Comparison of ENCODE assay signal across 26 cellular contexts in the genomic region with DNA sequence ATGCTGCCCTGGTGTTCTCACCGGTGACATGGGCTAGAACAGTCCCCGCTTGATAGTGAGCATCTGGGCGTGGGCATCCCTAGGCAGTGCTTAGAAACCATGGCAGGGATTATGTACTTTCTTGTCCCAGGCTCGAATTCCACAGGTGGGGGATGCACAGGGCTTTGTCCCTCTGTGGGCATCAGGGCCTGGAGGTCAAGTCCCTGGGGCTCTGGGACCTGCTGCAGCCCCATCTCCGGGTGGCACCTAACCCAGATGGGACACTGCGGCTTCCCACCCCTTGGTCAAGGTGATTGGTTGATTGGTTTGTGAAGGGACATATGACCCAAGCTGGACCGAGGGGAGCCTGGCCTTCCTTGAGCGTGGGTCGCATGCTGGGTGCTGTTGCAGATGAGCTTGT.
DNase-seq lines count a peak whose midpoint lies in the region; ATAC-seq and TF ChIP-seq lines count a peak whose summit lies in the region.
"Had no signal": no experiment of that assay in that cellular context is flagged by ENCODE, and none has a peak within 500 bp of the region (broad histone marks: within the 10 kb centered on the region; RNA-seq: fewer than 3 reads in every experiment).

No MANE protein-coding gene starts in this region.

- no peak overlapping the region for H2BK12ac ChIP-seq in neuronal stem cell (ENCODE audit: low read length)

- no peaks in the 10 kb centered on the region for H3K79me1 ChIP-seq in neuronal stem cell (ENCODE audit: low read depth, low read length)

- H2AFZ ChIP-seq in neuronal stem cell (ENCODE audit: low read length) = no peak overlapping the region

- H3K4me1 ChIP-seq in CD8-positive, alpha-beta T cell (ENCODE audit: insufficient read depth, low read length) = peaks cover 98% of the 10 kb centered on the region
- no peaks in the 10 kb centered on the region for H3K4me1 ChIP-seq in neuronal stem cell (ENCODE audit: control insufficient read depth in 2 of 2, insufficient read depth in 1 of 2, low read depth in 1 of 2, low read length in 2 of 2)
- H3K4me1 ChIP-seq: A549, breast epithelium, Caco-2, colonic mucosa, lower lobe of right lung had no signal

- H3K27ac Mint-ChIP-seq in activated CD8-positive, alpha-beta memory T cell treated with anti-CD3 and anti-CD28 coated beads, Interleukin-2, amount 10 ng/mL, durations not matched to agents 7 days and 5 days = peak overlapping the region; percentile 100
- peak overlapping the region; percentile 97 for H3K27ac Mint-ChIP-seq in CD8-positive, alpha-beta T cell
- H3K27ac Mint-ChIP-seq in activated naive CD8-positive, alpha-beta T cell treated with anti-CD3 and anti-CD28 coated beads for 36 hours = peak overlapping the region; percentile 96

- WGBS in neuronal stem cell (ENCODE audit: extremely low coverage in 2 of 2, insufficient read length in 2 of 2, insufficient replicate concordance in 1 of 2), 2 donors = no CpG with 5 or more reads among the region's 9 CpGs

- CTCF ChIA-PET in activated CD8-positive, alpha-beta memory T cell treated with anti-CD3 and anti-CD28 coated beads, Interleukin-2, amount 10 ng/mL, durations not matched to agents 7 days and 5 days (lab: Charles Lee) = interaction anchor here (0.8 to 10.7 kb wide), 6 partner anchors 8 to 43 kb away, joined by 3 to 108 read pairs (median 8); no protein-coding TSS in a partner anchor
- CTCF ChIA-PET in CD8-positive, alpha-beta T cell (lab: Charles Lee) = interaction anchor here (0.7 to 11.3 kb wide), 5 partner anchors 13 to 43 kb away, joined by 3 to 115 read pairs (median 3); no protein-coding TSS in a partner anchor

- no peak overlapping the region for H3K23ac ChIP-seq in neuronal stem cell (ENCODE audit: low read depth, low read length, poor library complexity)

- H3K4me3 ChIP-seq in CD8-positive, alpha-beta T cell (ENCODE audit: low read depth, low read length) = no peak overlapping the region
- H3K4me3 ChIP-seq in neuronal stem cell (ENCODE audit: low read length in 2 of 2) = no peak overlapping the region
- H3K4me3 ChIP-seq: A549, breast epithelium, colonic mucosa, lower lobe of right lung, thoracic aorta had no signal

- DNase-seq in activated CD8-positive, alpha-beta memory T cell treated with anti-CD3 and anti-CD28 coated beads, Interleukin-2, amount 10 ng/mL, durations not matched to agents 7 days and 5 days = no peak
- no peak for DNase-seq in activated CD8-positive, alpha-beta memory T cell treated with anti-CD3 and anti-CD28 coated beads, Interleukin-2, amount 50 U/mL, for 4 hours
- DNase-seq in CD8-positive, alpha-beta T cell = no peak
- no peak for DNase-seq in activated naive CD8-positive, alpha-beta T cell treated with anti-CD3 and anti-CD28 coated beads for 36 hours
- DNase-seq in neuronal stem cell (ENCODE audit: low spot score) = no peak
- no peak for DNase-seq in stimulated activated CD8-positive, alpha-beta memory T cell treated with anti-CD3 and anti-CD28 coated beads, Interleukin-4, amount 100 ng/mL, for 48 hours
- DNase-seq in stimulated activated CD4-positive, alpha-beta T cell treated with anti-CD3 and anti-CD28 coated beads, Interleukin-4, amount 100 ng/mL, for 24 hours = no peak
- no peak for DNase-seq in T1000 (lab: John Stamatoyannopoulos, UW)
- DNase-seq: activated CD4-positive, alpha-beta T cell treated with anti-CD3 and anti-CD28 coated beads for 4 hours; activated gamma-delta T cell; AML-193; Caco-2; colonic mucosa; effector CD8-positive, alpha-beta T cell; H7; lower lobe of right lung; NCI-H446; NCI-H82; right cardiac atrium; stimulated activated CD4-positive, alpha-beta T cell treated with anti-CD3 and anti-CD28 coated beads, Interleukin-4, amount 100 ng/mL, for 1 hour; stimulated activated naive CD4-positive, alpha-beta T cell had no signal

- H3K18ac ChIP-seq in neuronal stem cell (ENCODE audit: low read length) = peak overlapping the region; percentile 13

- H3K9me3 ChIP-seq in CD8-positive, alpha-beta T cell (ENCODE audit: low read length) = no peaks in the 10 kb centered on the region
- no peaks in the 10 kb centered on the region for H3K9me3 ChIP-seq in neuronal stem cell (replicated peaks in 1 of 2; ENCODE audit: control insufficient read depth in 2 of 2, insufficient read depth in 1 of 2, low read depth in 1 of 2, low read length in 2 of 2)
- H3K9me3 ChIP-seq: A549, Caco-2, colonic mucosa, lower lobe of right lung, thoracic aorta had no signal

- H3K4me3 Mint-ChIP-seq in activated CD8-positive, alpha-beta memory T cell treated with anti-CD3 and anti-CD28 coated beads, Interleukin-2, amount 10 ng/mL, durations not matched to agents 7 days and 5 days = no peak overlapping the region
- H3K4me3 Mint-ChIP-seq in CD8-positive, alpha-beta T cell = peak overlapping the region; percentile 30
- H3K4me3 Mint-ChIP-seq in activated naive CD8-positive, alpha-beta T cell treated with anti-CD3 and anti-CD28 coated beads for 36 hours = no peak overlapping the region
- H3K4me3 Mint-ChIP-seq: T-helper 1 cell treated with Interleukin-12 subunit alpha and Interleukin-12 subunit beta and Interleukin-4 antibody, amounts not matched to agents 30 μg/mL and 1 μg/mL, for 36 hours had no signal

- no peak overlapping the region for H2BK15ac ChIP-seq in neuronal stem cell (ENCODE audit: low read length)

- peaks cover 95% of the 10 kb centered on the region for H3K4me1 Mint-ChIP-seq in activated CD8-positive, alpha-beta memory T cell treated with anti-CD3 and anti-CD28 coated beads, Interleukin-2, amount 10 ng/mL, durations not matched to agents 7 days and 5 days
- peaks cover 96% of the 10 kb centered on the region for H3K4me1 Mint-ChIP-seq in CD8-positive, alpha-beta T cell (ENCODE audit: low read depth)
- H3K4me1 Mint-ChIP-seq in activated naive CD8-positive, alpha-beta T cell treated with anti-CD3 and anti-CD28 coated beads for 36 hours = peaks cover 93% of the 10 kb centered on the region

- H2AK5ac ChIP-seq in neuronal stem cell (ENCODE audit: low read depth, low read length) = peak overlapping the region; percentile 79

- no peaks in the 10 kb centered on the region for H3K9me3 Mint-ChIP-seq in activated CD8-positive, alpha-beta memory T cell treated with anti-CD3 and anti-CD28 coated beads, Interleukin-2, amount 10 ng/mL, durations not matched to agents 7 days and 5 days (ENCODE audit: low read depth)
- H3K9me3 Mint-ChIP-seq in CD8-positive, alpha-beta T cell = no peaks in the 10 kb centered on the region
- H3K9me3 Mint-ChIP-seq in activated naive CD8-positive, alpha-beta T cell treated with anti-CD3 and anti-CD28 coated beads for 36 hours = peaks cover 10% of the 10 kb centered on the region

- H2BK5ac ChIP-seq in neuronal stem cell (ENCODE audit: low read length) = no peak overlapping the region

- H2BK120ac ChIP-seq in neuronal stem cell (ENCODE audit: low read depth, low read length) = no peak overlapping the region

- H3K4ac ChIP-seq in neuronal stem cell (ENCODE audit: low read length) = no peak overlapping the region

- H3K27me3 Mint-ChIP-seq in activated CD8-positive, alpha-beta memory T cell treated with anti-CD3 and anti-CD28 coated beads, Interleukin-2, amount 10 ng/mL, durations not matched to agents 7 days and 5 days = no peaks in the 10 kb centered on the region
- H3K27me3 Mint-ChIP-seq in CD8-positive, alpha-beta T cell (ENCODE audit: low read depth) = no peaks in the 10 kb centered on the region
- H3K27me3 Mint-ChIP-seq in activated naive CD8-positive, alpha-beta T cell treated with anti-CD3 and anti-CD28 coated beads for 36 hours = no peaks in the 10 kb centered on the region

- intact Hi-C loops in CD8-positive, alpha-beta T cell (cut with DNase I, micrococcal nuclease) = loop anchor here (2.0 kb wide), 2 partner anchors 29 to 39 kb away; no protein-coding TSS in a partner anchor

- H3K36me3 ChIP-seq in CD8-positive, alpha-beta T cell (ENCODE audit: insufficient read depth, low read length) = no peaks in the 10 kb centered on the region
- H3K36me3 ChIP-seq in neuronal stem cell (replicated peaks in 1 of 2; ENCODE audit: control insufficient read depth in 2 of 2, insufficient read depth in 2 of 2, low read length in 2 of 2) = no peaks in the 10 kb centered on the region
- H3K36me3 ChIP-seq: breast epithelium, colonic mucosa, lower lobe of right lung, thoracic aorta had no signal

- no peak overlapping the region for H4K8ac ChIP-seq in neuronal stem cell (ENCODE audit: low read depth, low read length)

- no peak overlapping the region for H4K91ac ChIP-seq in neuronal stem cell (ENCODE audit: low read depth, low read length, poor library complexity)

- H3K14ac ChIP-seq in neuronal stem cell (ENCODE audit: low read length) = peak overlapping the region; percentile 85

- peaks cover 11% of the 10 kb centered on the region for H3K36me3 Mint-ChIP-seq in activated CD8-positive, alpha-beta memory T cell treated with anti-CD3 and anti-CD28 coated beads, Interleukin-2, amount 10 ng/mL, durations not matched to agents 7 days and 5 days
- no peaks in the 10 kb centered on the region for H3K36me3 Mint-ChIP-seq in CD8-positive, alpha-beta T cell
- H3K36me3 Mint-ChIP-seq in activated naive CD8-positive, alpha-beta T cell treated with anti-CD3 and anti-CD28 coated beads for 36 hours = peaks cover 28% of the 10 kb centered on the region

- H3K4me2 ChIP-seq in neuronal stem cell (ENCODE audit: insufficient read depth, low read length, poor library complexity, severe bottlenecking) = no peak overlapping the region
- H3K4me2 ChIP-seq: A549 had no signal

- POLR2A ChIA-PET in CD8-positive, alpha-beta T cell (lab: Charles Lee) = interaction anchor here (1.0 to 8.8 kb wide), 4 partner anchors 13 to 30 kb away, joined by 3 to 52 read pairs (median 4); no protein-coding TSS in a partner anchor

- no peaks in the 10 kb centered on the region for H3K27me3 ChIP-seq in CD8-positive, alpha-beta T cell (ENCODE audit: insufficient read depth, low read length)
- H3K27me3 ChIP-seq in neuronal stem cell (ENCODE audit: control insufficient read depth in 3 of 3, insufficient read depth in 3 of 3, low read depth in 1 of 3, low read length in 3 of 3) = peaks cover 0 to 25% (median 0%) of the 10 kb centered on the region in 3 experiments
- H3K27me3 ChIP-seq: breast epithelium, colonic mucosa had no signal

- TF ChIP-seq CTCF in CD8-positive, alpha-beta T cell (IDR thresholded peaks at IDR 0.05) = no peak

- ATAC-seq in activated CD8-positive, alpha-beta memory T cell treated with anti-CD3 and anti-CD28 coated beads, Interleukin-2, amount 10 ng/mL, durations not matched to agents 7 days and 5 days = no peak
- no peak for ATAC-seq in CD8-positive, alpha-beta T cell
- ATAC-seq: A549, lower lobe of right lung, right cardiac atrium had no signal

- H3K27ac ChIP-seq in CD8-positive, alpha-beta T cell (ENCODE audit: low read depth, low read length) = peak overlapping the region; percentile 55
- no peak overlapping the region for H3K27ac ChIP-seq in neuronal stem cell (replicated peaks; ENCODE audit: low read length)
- H3K27ac ChIP-seq: A549, breast epithelium, lower lobe of right lung, RWPE1, thoracic aorta had no signal

- peak overlapping the region; percentile 7 for H3K9ac ChIP-seq in neuronal stem cell (ENCODE audit: low read depth, low read length, poor library complexity)
